Comparison of ENCODE assay signal across 9 cellular contexts in the genomic region with DNA sequence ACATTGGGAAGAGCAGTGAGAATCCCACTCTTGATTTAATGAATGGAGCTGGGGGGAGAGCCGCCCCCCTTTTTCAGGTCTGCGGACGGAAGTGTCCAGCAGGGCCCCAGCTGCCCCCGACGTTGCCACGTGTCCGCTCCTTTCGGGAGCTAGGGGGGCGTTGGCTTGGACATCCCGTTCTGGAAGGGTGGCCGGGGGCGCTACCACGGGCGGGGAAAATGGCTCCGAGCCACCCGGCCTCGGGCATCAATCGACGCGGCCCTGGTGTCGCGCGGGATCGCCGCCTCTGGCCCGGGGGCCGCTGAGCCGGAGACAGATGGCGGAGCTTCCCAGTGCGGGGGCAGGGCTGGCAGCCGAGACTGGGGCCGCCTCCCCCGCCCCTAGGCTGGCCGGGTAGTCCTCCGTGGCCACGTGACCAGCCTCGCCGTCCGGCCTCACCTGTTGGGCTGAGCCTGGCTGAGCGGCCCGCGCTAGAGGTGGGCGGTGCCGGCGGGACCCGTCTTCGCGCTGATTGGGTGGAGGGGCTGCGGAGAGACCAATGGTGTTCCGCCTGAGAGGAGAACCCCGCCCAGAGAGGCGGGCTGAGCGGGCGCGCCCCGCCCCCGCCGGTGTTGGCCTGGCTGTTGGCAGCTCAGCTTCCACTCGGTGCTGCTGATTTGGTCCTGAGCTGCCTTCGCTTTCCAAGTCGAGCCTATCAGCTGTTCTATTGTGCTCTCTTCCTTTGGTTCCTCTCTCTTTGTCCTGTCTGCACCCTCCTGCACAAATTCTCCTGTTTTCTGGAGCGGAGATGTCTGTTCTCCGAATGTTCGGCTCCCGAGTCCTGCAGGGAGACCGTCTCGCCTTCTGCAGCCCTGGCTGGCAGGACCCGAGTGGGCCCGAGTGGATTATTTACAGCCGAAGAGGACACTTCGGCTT. TPM values are rescaled to one million over a fixed set of nuclear protein-coding genes. Genes with fewer than 3 reads are reported as not detected.
DNase-seq lines count a peak whose midpoint lies in the region; ATAC-seq and TF ChIP-seq lines count a peak whose summit lies in the region.
"Had no signal": no experiment of that assay in that cellular context is flagged by ENCODE, and none has a peak within 500 bp of the region (broad histone marks: within the 10 kb centered on the region; RNA-seq: fewer than 3 reads in every experiment).

No MANE protein-coding gene starts in this region.

- TF ChIP-seq CTCF in WTC11 (IDR thresholded peaks at IDR 0.05) (no peak), breast epithelium (IDR thresholded peaks at IDR 0.05) (no peak), sigmoid colon (IDR thresholded peaks at IDR 0.05) (no peak)

- peak overlapping the region; percentile 84 for H3K4me3 Mint-ChIP-seq in WTC11

- H3K27me3 ChIP-seq in breast epithelium = peaks cover 0 to 2% of the 10 kb centered on the region in 2 donors
- H3K27me3 ChIP-seq in iPS-15b (ENCODE audit: control insufficient read depth, insufficient read depth, low read length) = peaks cover 42% of the 10 kb centered on the region
- H3K27me3 ChIP-seq in sigmoid colon = peaks cover 16 to 71% (median 47%) of the 10 kb centered on the region in 3 donors

- H3K36me3 ChIP-seq in breast epithelium = no peaks in the 10 kb centered on the region
- H3K36me3 ChIP-seq in iPS-15b (ENCODE audit: control insufficient read depth, insufficient read depth, low read length) = no peaks in the 10 kb centered on the region
- H3K36me3 ChIP-seq in sigmoid colon = no peaks in the 10 kb centered on the region

- H3K4me1 Mint-ChIP-seq in WTC11 = peaks cover 76% of the 10 kb centered on the region

- intact Hi-C loops in breast epithelium (cut with DNase I; ENCODE audit: low total_unique reads) (loop anchor here (10.0 kb wide), 1 partner anchor 704 kb away; the partner anchor contains the start of gene HS3ST3A1), sigmoid colon (cut with DNase I) (loop anchor here (10.0 kb wide), 1 partner anchor 1284 kb away; no protein-coding TSS in a partner anchor)

- peak overlapping the region; percentile 96 for H3K27ac Mint-ChIP-seq in WTC11

- H3K9me3 ChIP-seq in breast epithelium = no peaks in the 10 kb centered on the region
- H3K9me3 ChIP-seq in iPS-15b (ENCODE audit: control insufficient read depth, insufficient read depth, low read length) = no peaks in the 10 kb centered on the region
- H3K9me3 ChIP-seq in sigmoid colon = no peaks in the 10 kb centered on the region

- no peak for TF ChIP-seq EP300 in sigmoid colon (IDR thresholded peaks at IDR 0.05)

- DNase-seq in NCI-H1417 (lab: John Stamatoyannopoulos, UW) (peak; percentile 84 to 92 (median 86)), NCI-H1417 treated with DMSO at 0.1 percent for 48 hours (lab: John Stamatoyannopoulos, UW) (no peak), Kasumi-1 (lab: John Stamatoyannopoulos, UW) (peak; percentile 39 to 70), WTC11 (ENCODE audit: low spot score) (peak; percentile 99), breast epithelium (ENCODE audit: low spot score in 2 of 2) (peak; percentile 87 to 95), sigmoid colon (peak; percentile 86), NCI-H345 (lab: John Stamatoyannopoulos, UW) (no peak)

- peaks cover 4% of the 10 kb centered on the region; the same call in 1 of the 2 replicates for H3K36me3 Mint-ChIP-seq in WTC11

- no peaks in the 10 kb centered on the region for H3K4me1 ChIP-seq in breast epithelium
- peaks cover 35% of the 10 kb centered on the region for H3K4me1 ChIP-seq in iPS-15b (ENCODE audit: control insufficient read depth, insufficient read depth, low read length)
- peaks cover 0 to 17% (median 14%) of the 10 kb centered on the region in 4 donors for H3K4me1 ChIP-seq in sigmoid colon

- CTCF ChIA-PET in WTC11 (lab: Charles Lee) = interaction anchor here (1.0 to 2.6 kb wide), 6 partner anchors 8 to 847 kb away, joined by 3 to 20 read pairs (median 4); partner anchors contain the start of gene HS3ST3B1

- peak overlapping the region; percentile 61 to 81 for H3K27ac ChIP-seq in breast epithelium
- H3K27ac ChIP-seq in sigmoid colon = peak overlapping the region in 2 of 4 donors; percentile 27 to 49
- H3K27ac ChIP-seq: 22Rv1 had no signal

- peak overlapping the region; percentile 43 to 85 (median 67) for H3K4me3 ChIP-seq in breast epithelium
- peak overlapping the region; percentile 83 for H3K4me3 ChIP-seq in iPS-15b (ENCODE audit: low read depth, low read length)
- H3K4me3 ChIP-seq in sigmoid colon = peak overlapping the region; percentile 19 to 52 (median 39)

- 8 to 16% methylated on average over 71 of the region's 71 CpGs for WGBS in sigmoid colon, 2 donors

- peak; percentile 97 for ATAC-seq in WTC11

- peak overlapping the region; percentile 57 for H3K9ac ChIP-seq in iPS-15b (ENCODE audit: low read depth, low read length)

- POLR2A ChIA-PET in WTC11 (lab: Charles Lee) = interaction anchor here (0.6 to 2.6 kb wide), 7 partner anchors 9 to 470 kb away, joined by 3 to 27 read pairs (median 4); partner anchors contain the start of gene HS3ST3B1

- H3K27me3 Mint-ChIP-seq in WTC11 (ENCODE audit: low read depth) = peaks cover 19% of the 10 kb centered on the region

- H3K9me3 Mint-ChIP-seq in WTC11 = no peaks in the 10 kb centered on the region

- TF ChIP-seq POLR2A in breast epithelium (IDR thresholded peaks at IDR 0.05) = no peak
- no peak for TF ChIP-seq POLR2A in sigmoid colon (IDR thresholded peaks at IDR 0.05)

TF ChIP-seq in WTC11, 78 proteins besides CTCF, POLR2A, EP300 and RAD21 (continues in another document):
- no peak; the same call in 1 of the 2 replicates for TF ChIP-seq TP53 (CRISPR knock-in tag; IDR thresholded peaks at IDR 0.05)
- TF ChIP-seq ZNF232 (CRISPR knock-in tag; IDR thresholded peaks at IDR 0.05) = no peak; the same call in 1 of the 2 replicates
- TF ChIP-seq ZBTB43 (CRISPR knock-in tag; IDR thresholded peaks at IDR 0.05) = no peak
- no peak for TF ChIP-seq GTF2I (CRISPR knock-in tag; conservative IDR thresholded peaks at IDR 0.05)
- TF ChIP-seq PRRX2 (CRISPR knock-in tag; IDR thresholded peaks at IDR 0.05) = no peak
- no peak for TF ChIP-seq JUN (CRISPR knock-in tag; IDR thresholded peaks at IDR 0.05)
- peak; percentile 49; the same call in 1 of the 2 replicates for TF ChIP-seq TEAD1 (CRISPR knock-in tag; IDR thresholded peaks at IDR 0.05)
- TF ChIP-seq E2F1 (CRISPR knock-in tag; IDR thresholded peaks at IDR 0.05) = no peak
- no peak for TF ChIP-seq CREB1 (CRISPR knock-in tag; IDR thresholded peaks at IDR 0.05)
- TF ChIP-seq, protein P1, sequence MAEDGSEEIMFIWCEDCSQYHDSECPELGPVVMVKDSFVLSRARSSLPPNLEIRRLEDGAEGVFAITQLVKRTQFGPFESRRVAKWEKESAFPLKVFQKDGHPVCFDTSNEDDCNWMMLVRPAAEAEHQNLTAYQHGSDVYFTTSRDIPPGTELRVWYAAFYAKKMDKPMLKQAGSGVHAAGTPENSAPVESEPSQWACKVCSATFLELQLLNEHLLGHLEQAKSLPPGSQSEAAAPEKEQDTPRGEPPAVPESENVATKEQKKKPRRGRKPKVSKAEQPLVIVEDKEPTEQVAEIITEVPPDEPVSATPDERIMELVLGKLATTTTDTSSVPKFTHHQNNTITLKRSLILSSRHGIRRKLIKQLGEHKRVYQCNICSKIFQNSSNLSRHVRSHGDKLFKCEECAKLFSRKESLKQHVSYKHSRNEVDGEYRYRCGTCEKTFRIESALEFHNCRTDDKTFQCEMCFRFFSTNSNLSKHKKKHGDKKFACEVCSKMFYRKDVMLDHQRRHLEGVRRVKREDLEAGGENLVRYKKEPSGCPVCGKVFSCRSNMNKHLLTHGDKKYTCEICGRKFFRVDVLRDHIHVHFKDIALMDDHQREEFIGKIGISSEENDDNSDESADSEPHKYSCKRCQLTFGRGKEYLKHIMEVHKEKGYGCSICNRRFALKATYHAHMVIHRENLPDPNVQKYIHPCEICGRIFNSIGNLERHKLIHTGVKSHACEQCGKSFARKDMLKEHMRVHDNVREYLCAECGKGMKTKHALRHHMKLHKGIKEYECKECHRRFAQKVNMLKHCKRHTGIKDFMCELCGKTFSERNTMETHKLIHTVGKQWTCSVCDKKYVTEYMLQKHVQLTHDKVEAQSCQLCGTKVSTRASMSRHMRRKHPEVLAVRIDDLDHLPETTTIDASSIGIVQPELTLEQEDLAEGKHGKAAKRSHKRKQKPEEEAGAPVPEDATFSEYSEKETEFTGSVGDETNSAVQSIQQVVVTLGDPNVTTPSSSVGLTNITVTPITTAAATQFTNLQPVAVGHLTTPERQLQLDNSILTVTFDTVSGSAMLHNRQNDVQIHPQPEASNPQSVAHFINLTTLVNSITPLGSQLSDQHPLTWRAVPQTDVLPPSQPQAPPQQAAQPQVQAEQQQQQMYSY (CRISPR knock-in tag; IDR thresholded peaks at IDR 0.05) = no peak
- TF ChIP-seq RORB (CRISPR knock-in tag; IDR thresholded peaks at IDR 0.05) = no peak
- TF ChIP-seq ZNF138 (CRISPR knock-in tag; conservative IDR thresholded peaks at IDR 0.05) = no peak

RNA-seq across cellular contexts. Expression of gene HS3ST3B1, which starts 8.3 kb away (rescaled TPM):
- total RNA-seq in WTC11 (2021) (12.3 to 22.3 TPM (median 13.1 TPM) in 3 replicates), breast epithelium (1 to 10 TPM in 2 of 3 donors, under 1 TPM in 1; 0.96 to 3.6 (median 2.8) TPM), sigmoid colon (1 to 10 TPM in 3 of 4 donors, under 1 TPM in 1; 0.66 to 1.8 (median 1.1) TPM)
- polyA plus RNA-seq in sigmoid colon = 1 to 10 TPM in 1 of 3 donors, under 1 TPM in 2; 0.46 to 3.0 (median 0.60) TPM

Comparison
In these comparisons a context has a peak if more than half of its experiments do, and no peak if none do; other contexts are left out.
1. DNase-seq: peak in NCI-H1417 (3 of 3), Kasumi-1 (2 of 2), WTC11 (single experiment), breast epithelium (2 of 2) and sigmoid colon (single experiment); none in NCI-H1417 treated with DMSO at 0.1 percent for 48 hours (single experiment) and NCI-H345 (single experiment).
2. Peak in every context shown above with its lines, with median percentiles within 50 percentile points of each other: H3K4me3 ChIP-seq.